ENCODE assay signal across 9 cellular contexts in the genomic region with DNA sequence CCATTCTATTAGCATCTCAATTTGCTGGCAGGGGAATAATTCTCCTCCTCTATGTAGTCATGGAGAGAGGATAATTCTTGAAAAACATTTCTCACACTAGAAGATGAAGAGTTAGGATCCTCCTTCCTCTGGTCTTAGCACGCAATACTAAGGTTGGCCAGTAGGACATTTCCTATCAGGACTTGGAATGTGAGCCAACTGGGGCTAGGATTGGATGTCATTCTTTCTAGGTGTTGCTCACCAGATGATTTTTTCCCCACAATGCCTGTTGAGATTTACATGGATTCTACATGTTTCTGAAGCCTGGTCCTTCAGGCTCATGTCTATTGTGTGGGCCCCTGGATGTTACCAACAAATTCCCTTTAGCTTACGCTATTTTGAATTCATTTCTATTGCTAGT. TPM values are rescaled to one million over a fixed set of nuclear protein-coding genes. Genes with fewer than 3 reads are reported as not detected.
DNase-seq lines count a peak whose midpoint lies in the region; ATAC-seq and TF ChIP-seq lines count a peak whose summit lies in the region.
"Had no signal": no experiment of that assay in that cellular context is flagged by ENCODE, and none has a peak within 500 bp of the region (broad histone marks: within the 10 kb centered on the region; RNA-seq: fewer than 3 reads in every experiment).

No MANE protein-coding gene starts in this region.

- TF ChIP-seq CTCF in GM12872 (IDR thresholded peaks at IDR 0.05; ENCODE audit: insufficient read depth, low read depth, low read length) (peak; percentile 53; the same call in 2 of the 3 replicates), psoas muscle (IDR thresholded peaks at IDR 0.05) (peak; percentile 19)

- H3K27ac ChIP-seq in psoas muscle = no peak overlapping the region

- 91 to 97% (median 95%) methylated on average over 2 of the region's 2 CpGs for WGBS in psoas muscle, 3 donors

- intact Hi-C loops in psoas muscle (cut with DNase I) = no loop called here

- no peaks in the 10 kb centered on the region for H3K27me3 ChIP-seq in psoas muscle (ENCODE audit: insufficient read depth in 3 of 3, low read length in 2 of 3)

- ATAC-seq in psoas muscle = no peak

- peak; percentile 28 for DNase-seq in LHCN-M2 (ENCODE audit: low read depth)
- DNase-seq in cerebellar cortex (ENCODE audit: low spot score) = peak; percentile 9
- DNase-seq in psoas muscle = no peak
- no peak for DNase-seq in activated effector memory CD4-positive, alpha-beta T cell treated with anti-CD3 and anti-CD28 coated beads, Interleukin-2, amount 50 U/mL, for 16 hours
- no peak for DNase-seq in activated T-cell treated with anti-CD3 and anti-CD28 coated beads for 4 hours
- DNase-seq in NCI-H128 (lab: John Stamatoyannopoulos, UW; ENCODE audit: unreplicated experiment) = no peak
- DNase-seq: activated gamma-delta T cell treated with Interleukin-2 at 50 U/mL for 16 hours had no signal

- no peaks in the 10 kb centered on the region for H3K4me1 ChIP-seq in psoas muscle

- H3K4me3 ChIP-seq in psoas muscle = no peak overlapping the region

- no peaks in the 10 kb centered on the region for H3K9me3 ChIP-seq in psoas muscle

- H3K36me3 ChIP-seq in psoas muscle (ENCODE audit: insufficient read depth in 1 of 2, low read depth in 1 of 2) = no peaks in the 10 kb centered on the region

RNA-seq across cellular contexts. Expression of a gene that starts 28.0 kb away (rescaled TPM):
- total RNA-seq in LHCN-M2 (2014; rRNA removed) = not detected in 2 replicates
- not detected for polyA plus RNA-seq in LHCN-M2 (2012)
- 1,000 to 10,000 TPM; 1,477 to 8,637 (median 4,141) TPM for total RNA-seq in psoas muscle
- 1,000 to 10,000 TPM in 2 of 3 donors, 100 to 1,000 TPM in 1; 475 to 3,094 (median 2,485) TPM for polyA plus RNA-seq in psoas muscle
- total RNA-seq: liver had no signal
- polyA plus RNA-seq: liver had no signal

Comparison
In these comparisons a context has a peak if more than half of its experiments do, and no peak if none do; other contexts are left out.
1. DNase-seq: peak in LHCN-M2 (single experiment) and cerebellar cortex (single experiment); none in psoas muscle (0 of 2), activated effector memory CD4-positive, alpha-beta T cell treated with anti-CD3 and anti-CD28 coated beads, Interleukin-2, amount 50 U/mL, for 16 hours (single experiment), activated T-cell treated with anti-CD3 and anti-CD28 coated beads for 4 hours (single experiment) and NCI-H128 (single experiment).
2. RNA of a gene that starts 28.0 kb away (total RNA-seq): 1,477 to 8,637 TPM in psoas muscle; not detected in LHCN-M2; every median in the first group is over 1,000 times any median in the second.